ENCODE assay signal across 13 cellular contexts in genomic region chr7:139431459-139431858, GRCh38. TPM values are rescaled to one million over a fixed set of nuclear protein-coding genes. Genes with fewer than 3 reads are reported as not detected.
DNase-seq lines count a peak whose midpoint lies in the region; ATAC-seq and TF ChIP-seq lines count a peak whose summit lies in the region.
"Had no signal": no experiment of that assay in that cellular context is flagged by ENCODE, and none has a peak within 500 bp of the region (broad histone marks: within the 10 kb centered on the region; RNA-seq: fewer than 3 reads in every experiment).

No MANE protein-coding gene starts in this region.

- no peak overlapping the region for H3K9ac ChIP-seq in HCT116 (ENCODE audit: low read length)

- BruUV-seq in HCT116 (replicated peaks; lab: Mats Ljungman, UMichigan), result no TSS peak

- peak overlapping the region; percentile 58 for H3K27ac Mint-ChIP-seq in stimulated activated effector memory CD8-positive, alpha-beta T cell treated with anti-CD3 and anti-CD28 coated beads, Interleukin-12 subunit alpha, Interleukin-12 subunit beta, amount 100 ng/mL, for 72 hours
- H3K27ac Mint-ChIP-seq: CD4-positive, alpha-beta T cell had no signal

- no peaks in the 10 kb centered on the region; the same call in 1 of the 2 replicates for H4K20me1 ChIP-seq in HCT116 (ENCODE audit: insufficient read depth)
- no peaks in the 10 kb centered on the region for H4K20me1 ChIP-seq in hepatocyte (ENCODE audit: insufficient read depth, poor library complexity, severe bottlenecking)

- CTCF ChIA-PET in HCT116 (lab: Charles Lee), result interaction anchor here (1.4 kb wide), 1 partner anchor 189 kb away, joined by 3 read pairs; no protein-coding TSS in a partner anchor

- no peak for TF ChIP-seq CTCF in HCT116 (IDR thresholded peaks at IDR 0.05 in 2 of 3, conservative IDR thresholded peaks at IDR 0.05 in 1 of 3; ENCODE audit: borderline replicate concordance in 1 of 3, insufficient read depth in 1 of 3, low read depth in 2 of 3, low read length in 2 of 3)
- TF ChIP-seq CTCF in ascending aorta (IDR thresholded peaks at IDR 0.05), result no peak
- no peak for TF ChIP-seq CTCF in hepatocyte (IDR thresholded peaks at IDR 0.05; ENCODE audit: poor library complexity)

- H3K4me1 ChIP-seq in HCT116 (ENCODE audit: control insufficient read depth in 1 of 2, insufficient read depth in 2 of 2, low read length in 2 of 2), result peaks cover 13 to 30% of the 10 kb centered on the region in 2 experiments; a peak in 3 of 4 replicates
- peaks cover 16 to 37% of the 10 kb centered on the region in 2 donors for H3K4me1 ChIP-seq in ascending aorta
- H3K4me1 ChIP-seq in hepatocyte (ENCODE audit: insufficient read depth), result peaks cover 13% of the 10 kb centered on the region

- H3K27ac ChIP-seq in HCT116 (ENCODE audit: low read depth, low read length) (peak overlapping the region; percentile 53), ascending aorta (peak overlapping the region; percentile 93 to 94), hepatocyte (peak overlapping the region; percentile 55)
- H3K27ac ChIP-seq: adrenal gland had no signal

- H3K36me3 ChIP-seq in HCT116 (ENCODE audit: control insufficient read depth in 1 of 2, insufficient read depth in 2 of 2, low read length in 2 of 2), result no peaks in the 10 kb centered on the region
- peaks cover 0 to 7% of the 10 kb centered on the region in 2 donors for H3K36me3 ChIP-seq in ascending aorta
- H3K36me3 ChIP-seq in hepatocyte (replicated peaks; ENCODE audit: insufficient read depth, low read depth), result no peaks in the 10 kb centered on the region
- H3K36me3 ChIP-seq: adrenal gland had no signal

- WGBS in hepatocyte (ENCODE audit: low lambda C conversion rate, missing lambda C conversion rate), result 88% methylated on average over 3 of the region's 3 CpGs

- H3K27me3 ChIP-seq in HCT116 (ENCODE audit: insufficient read depth, low read length), result no peaks in the 10 kb centered on the region
- no peaks in the 10 kb centered on the region for H3K27me3 ChIP-seq in ascending aorta
- H3K27me3 ChIP-seq in hepatocyte, result no peaks in the 10 kb centered on the region
- H3K27me3 ChIP-seq: adrenal gland had no signal

- no peak for TF ChIP-seq POLR2A in HCT116 (IDR thresholded peaks at IDR 0.05; ENCODE audit: borderline replicate concordance, extremely low read depth, insufficient read depth, insufficient read length)

- H3K9me2 ChIP-seq in HCT116 (ENCODE audit: insufficient read depth) (no peaks in the 10 kb centered on the region), hepatocyte (replicated peaks; ENCODE audit: insufficient read depth) (no peaks in the 10 kb centered on the region)

- H3K9me3 ChIP-seq in HCT116 (ENCODE audit: control insufficient read depth in 1 of 2, insufficient read depth in 1 of 2, low read depth in 1 of 2, low read length in 2 of 2) (no peaks in the 10 kb centered on the region), ascending aorta (no peaks in the 10 kb centered on the region), hepatocyte (ENCODE audit: low read depth) (no peaks in the 10 kb centered on the region)
- H3K9me3 ChIP-seq: adrenal gland had no signal

- DNase-seq in HCT116 (ENCODE audit: low read depth, low spot score) (no peak), ascending aorta (ENCODE audit: low spot score in 2 of 2) (peak in 1 of 2 donors; percentile 68), hepatocyte (ENCODE audit: low spot score) (no peak), H4 (ENCODE audit: low spot score) (no peak), NCI-H446 (lab: John Stamatoyannopoulos, UW) (no peak)
- DNase-seq in stimulated activated effector memory CD8-positive, alpha-beta T cell treated with anti-CD3 and anti-CD28 coated beads, Interleukin-12 subunit alpha, Interleukin-12 subunit beta, amount 100 ng/mL, for 72 hours (ENCODE audit: low spot score in 2 of 2), result no peak
- DNase-seq in activated effector memory CD4-positive, alpha-beta T cell treated with Interleukin-2 at 50 U/mL for 16 hours, result no peak
- DNase-seq: adrenal gland; CD4-positive, alpha-beta T cell; NCI-H1092; SIG-M5; stimulated activated CD4-positive, alpha-beta T cell treated with anti-CD3 and anti-CD28 coated beads, Interleukin-4, amount 100 ng/mL, for 24 hours; stimulated activated naive CD4-positive, alpha-beta T cell treated with Interleukin-2 at 50 U/mL for 16 hours had no signal

- no peak overlapping the region for H2AFZ ChIP-seq in HCT116 (ENCODE audit: low read depth, low read length, poor library complexity, severe bottlenecking)
- no peak overlapping the region for H2AFZ ChIP-seq in hepatocyte

- no peaks in the 10 kb centered on the region for H3K79me2 ChIP-seq in HCT116 (ENCODE audit: insufficient read depth, low read length)
- H3K79me2 ChIP-seq in hepatocyte, result peaks cover 4% of the 10 kb centered on the region

- no peaks in the 10 kb centered on the region for H3K9me3 Mint-ChIP-seq in stimulated activated effector memory CD8-positive, alpha-beta T cell treated with anti-CD3 and anti-CD28 coated beads, Interleukin-12 subunit alpha, Interleukin-12 subunit beta, amount 100 ng/mL, for 72 hours
- H3K9me3 Mint-ChIP-seq: CD4-positive, alpha-beta T cell had no signal

- ATAC-seq in HCT116, result no peak
- ATAC-seq in stimulated activated effector memory CD8-positive, alpha-beta T cell treated with anti-CD3 and anti-CD28 coated beads, Interleukin-12 subunit alpha, Interleukin-12 subunit beta, amount 100 ng/mL, for 72 hours, result no peak

- no peak for TF ChIP-seq RAD21 in HCT116 (IDR thresholded peaks at IDR 0.05; ENCODE audit: low read depth)

- H3K4me2 ChIP-seq in HCT116 (ENCODE audit: low read length) (peak overlapping the region; percentile 20), hepatocyte (no peak overlapping the region)

- POLR2A ChIA-PET in HCT116 (lab: Charles Lee), result no interaction called here

- intact Hi-C loops in HCT116 (cut with micrococcal nuclease), result no loop called here
- intact Hi-C loops in ascending aorta (cut with DNase I), result loop anchor here (5.0 to 10.0 kb wide), 3 partner anchors 89 to 963 kb away; partner anchors contain the start of genes FMC1, HIPK2 and SLC37A3

- H3K4me3 ChIP-seq in HCT116 (replicated peaks in 1 of 2; ENCODE audit: low read depth in 1 of 2, low read length in 2 of 2) (no peak overlapping the region), ascending aorta (no peak overlapping the region), hepatocyte (no peak overlapping the region)
- H3K4me3 ChIP-seq: adrenal gland had no signal

- no peak overlapping the region for H3K4me3 Mint-ChIP-seq in stimulated activated effector memory CD8-positive, alpha-beta T cell treated with anti-CD3 and anti-CD28 coated beads, Interleukin-12 subunit alpha, Interleukin-12 subunit beta, amount 100 ng/mL, for 72 hours
- H3K4me3 Mint-ChIP-seq: CD4-positive, alpha-beta T cell had no signal

- peaks cover 42% of the 10 kb centered on the region for H3K36me3 Mint-ChIP-seq in stimulated activated effector memory CD8-positive, alpha-beta T cell treated with anti-CD3 and anti-CD28 coated beads, Interleukin-12 subunit alpha, Interleukin-12 subunit beta, amount 100 ng/mL, for 72 hours

- RAD21 ChIA-PET in HCT116 (lab: Charles Lee; ENCODE audit: low non-redundant PET in 1 of 2, low total read pairs in 2 of 2, uncharacterized antibody in 2 of 2, unreplicated experiment in 2 of 2), result no interaction called here

- peaks cover 6% of the 10 kb centered on the region for H3K4me1 Mint-ChIP-seq in stimulated activated effector memory CD8-positive, alpha-beta T cell treated with anti-CD3 and anti-CD28 coated beads, Interleukin-12 subunit alpha, Interleukin-12 subunit beta, amount 100 ng/mL, for 72 hours

TF ChIP-seq in HCT116, 20 proteins besides CTCF, POLR2A, EP300 and RAD21 (continues in another document):
- TF ChIP-seq CBX3 (IDR thresholded peaks at IDR 0.05; ENCODE audit: low read depth), result no peak
- TF ChIP-seq FOSL1 (IDR thresholded peaks at IDR 0.05; ENCODE audit: low read depth), result no peak
- TF ChIP-seq SIN3A (IDR thresholded peaks at IDR 0.05; ENCODE audit: low read depth), result no peak
- no peak for TF ChIP-seq SRF (IDR thresholded peaks at IDR 0.05; ENCODE audit: low read depth)
- TF ChIP-seq ATF3 (IDR thresholded peaks at IDR 0.05), result no peak; the same call in 1 of the 2 replicates
- no peak for TF ChIP-seq MAX (IDR thresholded peaks at IDR 0.05)
- TF ChIP-seq YY1 (IDR thresholded peaks at IDR 0.05; ENCODE audit: extremely low read depth, insufficient replicate concordance, low read depth, low read length), result no peak
- TF ChIP-seq SP1 (IDR thresholded peaks at IDR 0.05; ENCODE audit: low read depth), result no peak
- no peak for TF ChIP-seq CEBPB (IDR thresholded peaks at IDR 0.05; ENCODE audit: low read depth)
- no peak for TF ChIP-seq EGR1 (IDR thresholded peaks at IDR 0.05; ENCODE audit: low read depth)
- no peak for TF ChIP-seq ZNF274 (IDR thresholded peaks at IDR 0.05; ENCODE audit: low read depth, low read length)
- no peak for TF ChIP-seq ELF1 (IDR thresholded peaks at IDR 0.05; ENCODE audit: borderline replicate concordance, low read depth)

RNA-seq across cellular contexts. Expression of gene KLRG2, which starts 52.0 kb away (rescaled TPM):
- total RNA-seq in HCT116 (2021; ENCODE audit: unreplicated experiment), result 1.1 TPM
- polyA plus RNA-seq in HCT116 (2012), result 0.26 and 0.69 TPM in 2 replicates
- not detected for total RNA-seq in ascending aorta
- 0.08 and 0.23 TPM in 2 replicates for total RNA-seq in hepatocyte
- 0.07 TPM in 1 of 2 replicates, not detected in the other for polyA plus RNA-seq in hepatocyte
- total RNA-seq in H4 (2014; rRNA removed; shearing (Covaris generic)), result not detected in 2 replicates
- total RNA-seq: CD4-positive, alpha-beta T cell had no signal
